18 cellular contexts compared by ENCODE assay signal in genomic region chr7:12146813-12147212, GRCh38.
"Had no signal": no experiment of that assay in that cellular context is flagged by ENCODE, and none has a peak within 500 bp of the region (broad histone marks: within the 10 kb centered on the region; RNA-seq: fewer than 3 reads in every experiment).

No MANE protein-coding gene starts in this region.

- H3K4me3 ChIP-seq: body of pancreas, dorsolateral prefrontal cortex, hepatocyte, ovary, psoas muscle, skin epidermis, tibial nerve had no signal

- H3K27me3 ChIP-seq: body of pancreas, dorsolateral prefrontal cortex, hepatocyte, ovary, tibial nerve had no signal

- H3K4me1 ChIP-seq: body of pancreas, psoas muscle, tibial nerve had no signal

- H3K36me3 ChIP-seq: ovary, tibial nerve had no signal

- DNase-seq: activated CD4-positive, alpha-beta T cell treated with anti-CD3 and anti-CD28 coated beads, Interleukin-2, amount 10 ng/mL, durations not matched to agents 7 days and 5 days; activated CD8-positive, alpha-beta T cell treated with anti-CD3 and anti-CD28 coated beads, Interleukin-2, amount 10 ng/mL, durations not matched to agents 7 days and 5 days; activated naive CD4-positive, alpha-beta T cell treated with Interleukin-2 at 50 U/mL for 16 hours; activated naive CD8-positive, alpha-beta T cell treated with anti-CD3 and anti-CD28 coated beads, Interleukin-2, amount 10 ng/mL, durations not matched to agents 7 days and 5 days; activated T-cell treated with anti-CD3 and anti-CD28 coated beads, Interleukin-2, amount 50 U/mL, for 24 hours; amygdala; body of pancreas; dorsolateral prefrontal cortex; endodermal cell; foreskin fibroblast; immature natural killer cell; ovary; psoas muscle; right cardiac atrium; T-helper 9 cell had no signal

- H3K9me3 ChIP-seq: body of pancreas, ovary, psoas muscle, tibial nerve had no signal
